Comparison of ENCODE assay signal across 25 cellular contexts in the genomic region with DNA sequence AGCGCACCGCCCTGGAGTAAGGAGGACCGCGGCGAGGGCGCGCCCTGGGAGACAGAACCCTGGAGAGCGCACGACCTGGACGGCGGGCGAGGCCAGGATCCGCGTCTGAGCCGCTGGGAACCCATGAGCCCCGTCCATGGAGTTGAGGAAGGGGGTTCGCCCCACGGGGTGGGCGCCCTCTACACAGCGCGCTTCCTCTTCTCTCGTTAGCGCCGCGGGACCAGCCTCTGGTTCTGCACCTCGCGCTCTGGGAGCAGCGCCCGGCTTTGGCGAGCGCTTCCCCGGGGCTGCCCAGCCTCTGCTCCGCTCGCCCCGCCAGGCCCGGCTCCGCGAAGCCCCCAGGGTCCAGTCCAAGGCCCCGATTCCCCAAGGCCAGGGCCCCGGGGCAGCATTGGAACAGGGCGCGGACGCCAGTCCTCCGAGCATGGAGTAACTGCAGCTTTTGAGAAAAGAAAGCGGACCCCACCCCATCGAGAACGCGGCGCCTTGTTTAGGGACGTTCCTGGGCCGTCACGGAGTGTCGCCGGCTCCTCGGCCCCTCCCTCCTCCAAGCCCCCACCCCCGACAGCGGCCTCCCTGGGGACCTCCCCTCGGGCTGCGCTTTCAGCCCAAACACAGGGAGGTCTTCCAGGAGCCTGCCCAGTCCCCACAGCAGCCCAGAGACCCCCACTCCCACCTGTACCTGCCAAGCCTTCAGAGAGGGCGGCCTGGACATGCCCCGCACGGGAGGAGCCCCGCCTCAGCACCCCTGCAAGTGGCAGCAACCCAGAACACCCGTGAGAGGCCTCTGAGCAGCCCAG. TPM values are rescaled to one million over a fixed set of nuclear protein-coding genes. Genes with fewer than 3 reads are reported as not detected.
DNase-seq lines count a peak whose midpoint lies in the region; ATAC-seq and TF ChIP-seq lines count a peak whose summit lies in the region.
"Had no signal": no experiment of that assay in that cellular context is flagged by ENCODE, and none has a peak within 500 bp of the region (broad histone marks: within the 10 kb centered on the region; RNA-seq: fewer than 3 reads in every experiment).

No MANE protein-coding gene starts in this region.

- in situ Hi-C loops in GM18951 (cut with MboI; ENCODE audit: low sequenced_read_pairs, unreplicated experiment): loop anchor here (10.0 to 25.0 kb wide), 3 partner anchors 143 to 441 kb away; partner anchors contain the start of genes ALG12, CRELD2 and SELENOO

- DNase-seq in iPS DF 6.9 (ENCODE audit: low read depth, low spot score) (no peak), psoas muscle (peak; percentile 12 to 40), GM10248 (ENCODE audit: extremely low spot score) (no peak), hypothalamus (lab: John Stamatoyannopoulos, UW) (no peak)
- DNase-seq: activated CD4-positive, alpha-beta T cell treated with anti-CD3 and anti-CD28 coated beads for 1 hour; activated naive CD4-positive, alpha-beta T cell; activated T-cell treated with anti-CD3 and anti-CD28 coated beads, Interleukin-2, amount 50 U/mL, for 4 hours; endodermal cell; foreskin melanocyte; hippocampal formation; Karpas-422; kidney glomerular epithelial cell; NCI-H1694 treated with DMSO at 0.1 percent for 48 hours; NCI-H2171 treated with DMSO at 0.1 percent for 48 hours; NCI-H524; stimulated activated CD4-positive, alpha-beta T cell treated with anti-CD3 and anti-CD28 coated beads, Interleukin-2, amount 100 ng/mL, for 48 hours; T-cell; thyroid gland had no signal

- ATAC-seq in psoas muscle: no peak
- ATAC-seq in GM21529 (IDR thresholded peaks at IDR 0.05; ENCODE audit: unreplicated experiment): no peak

- H3K9ac ChIP-seq in HUES48 (ENCODE audit: low read depth, low read length): no peak overlapping the region

- CTCF ChIA-PET in GM10248 (lab: Yijun Ruan, JAX): no interaction called here

- no peaks in the 10 kb centered on the region for H3K4me1 ChIP-seq in HUES48 (ENCODE audit: control insufficient read depth, insufficient read depth, low read length)
- H3K4me1 ChIP-seq in iPS DF 6.9 (ENCODE audit: control insufficient read depth, insufficient read depth, low read length): no peaks in the 10 kb centered on the region; the same call in 1 of the 2 replicates
- H3K4me1 ChIP-seq in psoas muscle: peaks cover 10% of the 10 kb centered on the region

- H3K9me3 ChIP-seq in HUES48 (ENCODE audit: control insufficient read depth, insufficient read depth, low read length): peaks cover 3% of the 10 kb centered on the region
- H3K9me3 ChIP-seq in iPS DF 6.9 (ENCODE audit: control insufficient read depth, insufficient read depth, low read length): no peaks in the 10 kb centered on the region
- H3K9me3 ChIP-seq in psoas muscle: peaks cover 8% of the 10 kb centered on the region
- H3K9me3 ChIP-seq: neutrophil, thyroid gland had no signal

- no peak overlapping the region for H3K27ac ChIP-seq in HUES48 (ENCODE audit: low read depth, low read length)
- no peak overlapping the region for H3K27ac ChIP-seq in iPS DF 6.9 (ENCODE audit: low read length)
- no peak overlapping the region for H3K27ac ChIP-seq in psoas muscle
- H3K27ac ChIP-seq: coronary artery, esophagus muscularis mucosa, neutrophil, thyroid gland had no signal

- H3K36me3 ChIP-seq in HUES48 (ENCODE audit: control insufficient read depth, insufficient read depth, low read length) (peaks cover 33% of the 10 kb centered on the region), iPS DF 6.9 (ENCODE audit: control insufficient read depth, insufficient read depth, low read length) (peaks cover 19% of the 10 kb centered on the region), psoas muscle (ENCODE audit: insufficient read depth in 1 of 2, low read depth in 1 of 2) (peaks cover 0 to 44% of the 10 kb centered on the region in 2 donors)

- POLR2A ChIA-PET in GM10248 (lab: Yijun Ruan, JAX): no interaction called here

- peak; percentile 13 for TF ChIP-seq POLR2A in GM18951 (IDR thresholded peaks at IDR 0.05; ENCODE audit: extremely low read depth, insufficient read depth, insufficient read length)

- peak overlapping the region; percentile 51 for H3K4me3 ChIP-seq in HUES48 (ENCODE audit: low read depth, low read length)
- H3K4me3 ChIP-seq in iPS DF 6.9 (ENCODE audit: low read length): peak overlapping the region; percentile 9; the same call in 1 of the 2 replicates
- no peak overlapping the region for H3K4me3 ChIP-seq in psoas muscle
- H3K4me3 ChIP-seq: coronary artery, esophagus muscularis mucosa, smooth muscle cell, thyroid gland had no signal

- WGBS in iPS DF 6.9 (ENCODE audit: insufficient coverage, insufficient read length): no CpG with 5 or more reads among the region's 64 CpGs
- 68 to 79% (median 75%) methylated on average over 60 to 64 of the region's 64 CpGs for WGBS in psoas muscle, 3 donors

- H3K27me3 ChIP-seq in HUES48 (ENCODE audit: control insufficient read depth, insufficient read depth, low read length) (no peaks in the 10 kb centered on the region), iPS DF 6.9 (ENCODE audit: control insufficient read depth, insufficient read depth, low read length) (no peaks in the 10 kb centered on the region), psoas muscle (ENCODE audit: insufficient read depth in 3 of 3, low read length in 2 of 3) (no peaks in the 10 kb centered on the region)
- H3K27me3 ChIP-seq: esophagus muscularis mucosa, thyroid gland had no signal

- intact Hi-C loops in psoas muscle (cut with DNase I): no loop called here

- no peak for TF ChIP-seq CTCF in psoas muscle (IDR thresholded peaks at IDR 0.05)
- no peak for TF ChIP-seq CTCF in GM10248 (IDR thresholded peaks at IDR 0.05; ENCODE audit: control extremely low read depth, extremely low read depth, low read depth, missing control alignments)

RNA-seq across cellular contexts. Expression of gene BRD1, which starts 56.2 kb away (rescaled TPM):
- total RNA-seq in psoas muscle: 10 to 100 TPM; 16.9 to 22.9 (median 20.3) TPM
- 10 to 100 TPM in 2 of 3 donors, 1 to 10 TPM in 1; 7.9 to 12.8 (median 10.1) TPM for polyA plus RNA-seq in psoas muscle

Comparison
In these comparisons a context has a peak if more than half of its experiments do, and no peak if none do; other contexts are left out.
1. DNase-seq: peak in psoas muscle (2 of 2); none in iPS DF 6.9 (single experiment), GM10248 (single experiment) and hypothalamus (0 of 51).